ENCODE assay signal across 10 cellular contexts in genomic region chr9:133995012-133995896, GRCh38. TPM values are rescaled to one million over a fixed set of nuclear protein-coding genes. Genes with fewer than 3 reads are reported as not detected.
DNase-seq lines count a peak whose midpoint lies in the region; ATAC-seq and TF ChIP-seq lines count a peak whose summit lies in the region.
"Had no signal": no experiment of that assay in that cellular context is flagged by ENCODE, and none has a peak within 500 bp of the region (broad histone marks: within the 10 kb centered on the region; RNA-seq: fewer than 3 reads in every experiment).

No MANE protein-coding gene starts in this region.

- TF ChIP-seq CTCF in GM20000 (IDR thresholded peaks at IDR 0.05; ENCODE audit: extremely low read depth, missing control alignments): peak; percentile 11

- no peak overlapping the region for H3K4me3 Mint-ChIP-seq in T-cell

- H3K27me3 Mint-ChIP-seq in T-cell: peaks cover 0 to 8% of the 10 kb centered on the region in 2 donors

- peaks cover 2% of the 10 kb centered on the region for H3K79me1 ChIP-seq in mesendoderm (ENCODE audit: low read length)

- H3K56ac ChIP-seq in mesendoderm (ENCODE audit: low read length): no peak overlapping the region

- H3K18ac ChIP-seq in mesendoderm (ENCODE audit: low read length): no peak overlapping the region

- H3K27ac Mint-ChIP-seq in T-cell: no peak overlapping the region

- CTCF ChIA-PET in T-cell (lab: Charles Lee): interaction anchor here (0.8 to 2.6 kb wide), 3 partner anchors 213 to 462 kb away, joined by 5 to 21 read pairs (median 10); no protein-coding TSS in a partner anchor

- POLR2A ChIA-PET in T-cell (lab: Charles Lee): no interaction called here

- peaks cover 2% of the 10 kb centered on the region for H3K79me2 ChIP-seq in mesendoderm (ENCODE audit: control insufficient read depth, insufficient read depth, low read length)

- ATAC-seq in GM18873 (IDR thresholded peaks at IDR 0.05; ENCODE audit: low FRiP score, unreplicated experiment) (no peak), HG02588 (IDR thresholded peaks at IDR 0.05; ENCODE audit: unreplicated experiment) (no peak), T-cell (replicated peaks in 1 of 4) (no peak)

- no CpG with 5 or more reads among the region's 17 CpGs for WGBS in mesendoderm (ENCODE audit: extremely low coverage, insufficient coverage, low lambda C conversion rate)

- H3K9me3 ChIP-seq in SJCRH30 (replicated peaks): no peaks in the 10 kb centered on the region
- H3K9me3 ChIP-seq: psoas muscle had no signal

- H3K27me3 ChIP-seq in SJCRH30: no peaks in the 10 kb centered on the region
- no peaks in the 10 kb centered on the region for H3K27me3 ChIP-seq in mesendoderm (ENCODE audit: insufficient read depth, low read length, poor library complexity)

- H3K9ac ChIP-seq in mesendoderm (ENCODE audit: low read length): no peak overlapping the region

- H3K4me1 ChIP-seq in SJCRH30: peaks cover 38% of the 10 kb centered on the region
- H3K4me1 ChIP-seq in mesendoderm (ENCODE audit: control insufficient read depth, low read depth, low read length): no peaks in the 10 kb centered on the region

- no peaks in the 10 kb centered on the region for H3K36me3 ChIP-seq in SJCRH30
- no peaks in the 10 kb centered on the region for H3K36me3 ChIP-seq in mesendoderm (ENCODE audit: control insufficient read depth, insufficient read depth, low read length)

- H3K4me3 ChIP-seq in SJCRH30 (no peak overlapping the region), mesendoderm (ENCODE audit: low read length) (no peak overlapping the region)
- H3K4me3 ChIP-seq: psoas muscle had no signal

- H3K27ac ChIP-seq in SJCRH30 (0 out of 2 replicates have a peak overlapping the region, but pooled peaks have one; percentile 3), mesendoderm (ENCODE audit: low read depth, low read length) (no peak overlapping the region)
- H3K27ac ChIP-seq: psoas muscle had no signal

- H3K4me2 ChIP-seq in mesendoderm (ENCODE audit: low read length): no peak overlapping the region

- H3K23ac ChIP-seq in mesendoderm (ENCODE audit: low read length): no peak overlapping the region

- DNase-seq in NCI-H146 (lab: John Stamatoyannopoulos, UW): peak; percentile 48
- no peak for DNase-seq in NCI-H146 treated with DMSO at 0.1 percent for 48 hours (lab: John Stamatoyannopoulos, UW; ENCODE audit: unreplicated experiment)
- DNase-seq in GM20000 (ENCODE audit: low spot score): no peak
- DNase-seq in SJCRH30: peak; percentile 78
- peak; percentile 20 for DNase-seq in mesendoderm
- no peak for DNase-seq in T-cell

- H2BK15ac ChIP-seq in mesendoderm (replicated peaks; ENCODE audit: low read depth): no peak overlapping the region

- no peak overlapping the region for H2BK5ac ChIP-seq in mesendoderm (ENCODE audit: low read length)

- no peaks in the 10 kb centered on the region for H3K9me3 Mint-ChIP-seq in T-cell
- H3K9me3 Mint-ChIP-seq: stimulated activated memory B cell treated with anti-CD40 and anti-IgM and Interleukin-4, amounts not matched to agents 10 μg/mL and 1 μg/mL and 100 μg/mL, for 72 hours had no signal

- no peak overlapping the region for H4K5ac ChIP-seq in mesendoderm (ENCODE audit: low read length)

- H4K8ac ChIP-seq in mesendoderm (ENCODE audit: low read depth, low read length): no peak overlapping the region

- no peak overlapping the region for H2BK120ac ChIP-seq in mesendoderm (ENCODE audit: low read depth, low read length)

- H3K4me1 Mint-ChIP-seq in T-cell: peaks cover 0 to 12% (median 9%) of the 10 kb centered on the region in 3 donors

- no peaks in the 10 kb centered on the region for H3K36me3 Mint-ChIP-seq in T-cell

- H3K4ac ChIP-seq in mesendoderm (ENCODE audit: low read depth, low read length): no peak overlapping the region

- no peak overlapping the region for H2AK5ac ChIP-seq in mesendoderm (ENCODE audit: low read length)

RNA-seq across cellular contexts. Expression of gene VAV2, which starts 3.1 kb away (rescaled TPM):
- 24.0 and 28.0 TPM in 2 replicates for total RNA-seq in SJCRH30 (2014; rRNA removed; shearing (Covaris generic))
- polyA plus RNA-seq in mesendoderm (2013, experiment 1 of 2): 12.2 TPM
- polyA plus RNA-seq in mesendoderm (2013, experiment 2 of 2): 12.3 TPM
- 1 to 10 TPM; 1.2 to 7.5 (median 4.9) TPM for total RNA-seq in T-cell

RNA-seq across cellular contexts. Expression of gene BRD3OS, which starts 30.0 kb away (rescaled TPM):
- total RNA-seq in SJCRH30 (2014; rRNA removed; shearing (Covaris generic)): 20.1 and 20.2 TPM in 2 replicates
- 11.4 TPM for polyA plus RNA-seq in mesendoderm (2013, experiment 1 of 2)
- polyA plus RNA-seq in mesendoderm (2013, experiment 2 of 2): 11.5 TPM
- total RNA-seq in T-cell: 10 to 100 TPM in 4 of 5 donors, 1 to 10 TPM in 1; 8.4 to 18.0 (median 16.5) TPM

Comparison
In these comparisons a context has a peak if more than half of its experiments do, and no peak if none do; other contexts are left out.
1. DNase-seq: peak in NCI-H146 (single experiment), SJCRH30 (2 of 2) and mesendoderm (single experiment); none in NCI-H146 treated with DMSO at 0.1 percent for 48 hours (single experiment), GM20000 (single experiment) and T-cell (0 of 34).